Comparison of ENCODE assay signal across 13 cellular contexts in genomic region chr3:71025516-71025915, GRCh38.
DNase-seq lines count a peak whose midpoint lies in the region; ATAC-seq, FAIRE-seq and TF ChIP-seq lines count a peak whose summit lies in the region.
"Had no signal": no experiment of that assay in that cellular context is flagged by ENCODE, and none has a peak within 500 bp of the region (broad histone marks: within the 10 kb centered on the region; RNA-seq: fewer than 3 reads in every experiment).

No MANE protein-coding gene starts in this region.

- intact Hi-C loops in activated CD4-positive, alpha-beta T cell treated with anti-CD3 and anti-CD28 coated beads, Interleukin-2, amount 10 ng/mL, durations not matched to agents 24 days and 14 days (cut with micrococcal nuclease): no loop called here
- intact Hi-C loops in activated CD8-positive, alpha-beta T cell treated with anti-CD3 and anti-CD28 coated beads for 36 hours (cut with micrococcal nuclease): no loop called here
- intact Hi-C loops in kidney (cut with DNase I): no loop called here

- H3K27ac Mint-ChIP-seq in activated CD4-positive, alpha-beta T cell treated with anti-CD3 and anti-CD28 coated beads, Interleukin-2, amount 10 ng/mL, durations not matched to agents 24 days and 14 days: peak overlapping the region; percentile 16
- peak overlapping the region; percentile 70 for H3K27ac Mint-ChIP-seq in activated CD8-positive, alpha-beta T cell treated with anti-CD3 and anti-CD28 coated beads for 36 hours
- peak overlapping the region; percentile 78 for H3K27ac Mint-ChIP-seq in stimulated activated effector memory CD8-positive, alpha-beta T cell treated with anti-CD3 and anti-CD28 coated beads, Interleukin-12 subunit alpha, Interleukin-12 subunit beta, amount 100 ng/mL, for 72 hours

- no peak for TF ChIP-seq CTCF in activated CD8-positive, alpha-beta T cell treated with anti-CD3 and anti-CD28 coated beads for 36 hours (IDR thresholded peaks at IDR 0.05)
- no peak for TF ChIP-seq CTCF in kidney (IDR thresholded peaks at IDR 0.05; ENCODE audit: borderline replicate concordance, extremely low read depth, insufficient read depth)

- no peaks in the 10 kb centered on the region for H3K9me3 Mint-ChIP-seq in activated CD4-positive, alpha-beta T cell treated with anti-CD3 and anti-CD28 coated beads, Interleukin-2, amount 10 ng/mL, durations not matched to agents 24 days and 14 days
- no peaks in the 10 kb centered on the region for H3K9me3 Mint-ChIP-seq in activated CD8-positive, alpha-beta T cell treated with anti-CD3 and anti-CD28 coated beads for 36 hours
- H3K9me3 Mint-ChIP-seq in stimulated activated effector memory CD8-positive, alpha-beta T cell treated with anti-CD3 and anti-CD28 coated beads, Interleukin-12 subunit alpha, Interleukin-12 subunit beta, amount 100 ng/mL, for 72 hours: no peaks in the 10 kb centered on the region

- peaks cover 37% of the 10 kb centered on the region for H3K4me1 Mint-ChIP-seq in activated CD4-positive, alpha-beta T cell treated with anti-CD3 and anti-CD28 coated beads, Interleukin-2, amount 10 ng/mL, durations not matched to agents 24 days and 14 days
- H3K4me1 Mint-ChIP-seq in activated CD8-positive, alpha-beta T cell treated with anti-CD3 and anti-CD28 coated beads for 36 hours (ENCODE audit: low read depth): peaks cover 71% of the 10 kb centered on the region
- peaks cover 48% of the 10 kb centered on the region for H3K4me1 Mint-ChIP-seq in stimulated activated effector memory CD8-positive, alpha-beta T cell treated with anti-CD3 and anti-CD28 coated beads, Interleukin-12 subunit alpha, Interleukin-12 subunit beta, amount 100 ng/mL, for 72 hours

- peak overlapping the region; percentile 2 to 26 for H3K27ac ChIP-seq in kidney (ENCODE audit: low read depth in 2 of 2, low read length in 2 of 2)

- H3K27me3 Mint-ChIP-seq in activated CD4-positive, alpha-beta T cell treated with anti-CD3 and anti-CD28 coated beads, Interleukin-2, amount 10 ng/mL, durations not matched to agents 24 days and 14 days: no peaks in the 10 kb centered on the region
- H3K27me3 Mint-ChIP-seq in activated CD8-positive, alpha-beta T cell treated with anti-CD3 and anti-CD28 coated beads for 36 hours: no peaks in the 10 kb centered on the region

- no peak overlapping the region for H3K9ac ChIP-seq in kidney (ENCODE audit: low read length in 2 of 2)

- CTCF ChIA-PET in activated CD8-positive, alpha-beta T cell treated with anti-CD3 and anti-CD28 coated beads for 36 hours (lab: Charles Lee): no interaction called here

- no peak overlapping the region for H3K4me3 Mint-ChIP-seq in activated CD4-positive, alpha-beta T cell treated with anti-CD3 and anti-CD28 coated beads, Interleukin-2, amount 10 ng/mL, durations not matched to agents 24 days and 14 days
- H3K4me3 Mint-ChIP-seq in activated CD8-positive, alpha-beta T cell treated with anti-CD3 and anti-CD28 coated beads for 36 hours: no peak overlapping the region
- no peak overlapping the region for H3K4me3 Mint-ChIP-seq in stimulated activated effector memory CD8-positive, alpha-beta T cell treated with anti-CD3 and anti-CD28 coated beads, Interleukin-12 subunit alpha, Interleukin-12 subunit beta, amount 100 ng/mL, for 72 hours

- POLR2A ChIA-PET in activated CD8-positive, alpha-beta T cell treated with anti-CD3 and anti-CD28 coated beads for 36 hours (lab: Charles Lee): no interaction called here

- FAIRE-seq in kidney (lab: Jason Lieb, UNC): no peak
- FAIRE-seq: H1 had no signal

- H3K36me3 Mint-ChIP-seq in activated CD4-positive, alpha-beta T cell treated with anti-CD3 and anti-CD28 coated beads, Interleukin-2, amount 10 ng/mL, durations not matched to agents 24 days and 14 days (ENCODE audit: low read depth): peaks cover 51% of the 10 kb centered on the region
- peaks cover 72% of the 10 kb centered on the region for H3K36me3 Mint-ChIP-seq in activated CD8-positive, alpha-beta T cell treated with anti-CD3 and anti-CD28 coated beads for 36 hours (ENCODE audit: low read depth)
- H3K36me3 Mint-ChIP-seq in stimulated activated effector memory CD8-positive, alpha-beta T cell treated with anti-CD3 and anti-CD28 coated beads, Interleukin-12 subunit alpha, Interleukin-12 subunit beta, amount 100 ng/mL, for 72 hours: peaks cover 72% of the 10 kb centered on the region

- H3K4me1 ChIP-seq in kidney (ENCODE audit: control insufficient read depth in 1 of 2, insufficient read depth in 1 of 2, low read depth in 1 of 2, low read length in 2 of 2): peaks cover 0 to 3% of the 10 kb centered on the region in 2 donors

- no peak for DNase-seq in activated CD4-positive, alpha-beta T cell treated with anti-CD3 and anti-CD28 coated beads, Interleukin-2, amount 10 ng/mL, durations not matched to agents 24 days and 14 days
- no peak for DNase-seq in activated CD4-positive, alpha-beta T cell treated with anti-CD3 and anti-CD28 coated beads, Interleukin-2, amount 50 U/mL, for 48 hours
- DNase-seq in activated CD8-positive, alpha-beta T cell treated with anti-CD3 and anti-CD28 coated beads for 36 hours: no peak
- DNase-seq in kidney (no peak), putamen (ENCODE audit: low spot score) (no peak), HCEC 1CT (no peak), NCI-H82 (lab: John Stamatoyannopoulos, UW) (no peak)
- no peak for DNase-seq in stimulated activated effector memory CD8-positive, alpha-beta T cell treated with anti-CD3 and anti-CD28 coated beads, Interleukin-12 subunit alpha, Interleukin-12 subunit beta, amount 100 ng/mL, for 72 hours (ENCODE audit: low spot score in 2 of 2)
- DNase-seq: activated effector memory CD4-positive, alpha-beta T cell treated with anti-CD3 and anti-CD28 coated beads, Interleukin-2, amount 50 U/mL, for 16 hours; kidney glomerular epithelial cell; NCI-H1436; NCI-H446 had no signal

- no peaks in the 10 kb centered on the region for H3K36me3 ChIP-seq in kidney (ENCODE audit: control insufficient read depth in 1 of 2, insufficient read depth in 2 of 2, low read length in 2 of 2)

- peak; percentile 53 for ATAC-seq in activated CD8-positive, alpha-beta T cell treated with anti-CD3 and anti-CD28 coated beads for 36 hours
- peak; percentile 44 for ATAC-seq in stimulated activated effector memory CD8-positive, alpha-beta T cell treated with anti-CD3 and anti-CD28 coated beads, Interleukin-12 subunit alpha, Interleukin-12 subunit beta, amount 100 ng/mL, for 72 hours

- H3K4me3 ChIP-seq in kidney (ENCODE audit: low read length in 2 of 2): peak overlapping the region; percentile 8 to 11

- H3K9me3 ChIP-seq in kidney (ENCODE audit: control insufficient read depth in 1 of 2, low read length in 2 of 2): no peaks in the 10 kb centered on the region

Comparison
In these comparisons a context has a peak if more than half of its experiments do, and no peak if none do; other contexts are left out.
1. H3K27ac Mint-ChIP-seq: peak in every context shown above with its lines; median percentile 78 in stimulated activated effector memory CD8-positive, alpha-beta T cell treated with anti-CD3 and anti-CD28 coated beads, Interleukin-12 subunit alpha, Interleukin-12 subunit beta, amount 100 ng/mL, for 72 hours; 70 in activated CD8-positive, alpha-beta T cell treated with anti-CD3 and anti-CD28 coated beads for 36 hours; 16 in activated CD4-positive, alpha-beta T cell treated with anti-CD3 and anti-CD28 coated beads, Interleukin-2, amount 10 ng/mL, durations not matched to agents 24 days and 14 days.